ENCODE assay signal across 10 cellular contexts in the genomic region with DNA sequence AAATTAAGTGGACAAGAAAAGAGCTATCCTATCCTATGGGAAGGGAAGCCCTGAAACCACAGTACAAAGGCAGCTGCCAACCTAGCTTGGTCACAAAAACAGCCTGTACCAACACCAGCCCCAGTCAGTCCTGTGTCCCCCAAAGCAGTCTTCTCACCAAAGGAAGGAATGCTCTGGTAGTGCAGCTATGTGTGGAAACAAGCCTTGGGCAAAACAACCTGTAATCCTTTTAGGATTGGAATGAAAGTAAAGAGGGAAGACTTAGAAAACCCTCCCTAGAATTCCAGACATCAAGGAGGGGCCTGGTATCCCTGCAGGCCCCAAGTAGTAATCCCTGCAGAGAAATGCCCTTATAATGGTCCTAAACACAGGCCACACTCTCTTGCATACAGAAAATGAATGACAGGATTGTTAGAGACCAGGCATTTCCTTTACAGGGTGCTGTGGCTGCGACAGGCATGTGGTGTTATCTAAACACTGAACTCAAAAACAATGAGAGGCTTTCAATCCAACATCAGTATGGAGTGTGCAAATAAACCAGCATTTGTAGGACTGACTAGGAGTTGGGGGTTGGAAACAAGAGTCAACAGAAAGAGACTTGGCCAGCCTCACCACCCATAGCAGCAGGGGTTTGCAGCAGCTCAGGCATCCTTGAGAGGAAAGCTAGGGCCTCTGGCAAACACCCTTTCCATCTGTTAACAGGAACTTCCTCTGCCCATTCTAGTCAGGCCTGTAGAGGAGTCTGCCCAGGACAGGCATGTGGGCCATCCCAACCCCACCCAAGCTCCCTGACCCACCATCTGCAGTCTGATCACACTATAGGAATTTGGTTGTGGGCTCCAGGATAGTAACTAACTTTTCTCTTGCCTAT. TPM values are rescaled to one million over a fixed set of nuclear protein-coding genes. Genes with fewer than 3 reads are reported as not detected.
DNase-seq lines count a peak whose midpoint lies in the region; ATAC-seq and TF ChIP-seq lines count a peak whose summit lies in the region.
"Had no signal": no experiment of that assay in that cellular context is flagged by ENCODE, and none has a peak within 500 bp of the region (broad histone marks: within the 10 kb centered on the region; RNA-seq: fewer than 3 reads in every experiment).

No MANE protein-coding gene starts in this region.

- H3K27ac Mint-ChIP-seq in activated CD8-positive, alpha-beta T cell treated with anti-CD3 and anti-CD28 coated beads for 36 hours, result peak overlapping the region; percentile 57
- H3K27ac Mint-ChIP-seq in activated CD8-positive, alpha-beta T cell treated with anti-CD3 and anti-CD28 coated beads, Interleukin-2, amount 10 ng/mL, durations not matched to agents 7 days and 5 days, result no peak overlapping the region
- H3K27ac Mint-ChIP-seq in WTC11, result 0 out of 2 replicates have a peak overlapping the region, but pooled peaks have one; percentile 2
- no peak overlapping the region for H3K27ac Mint-ChIP-seq in glutamatergic neuron (ENCODE audit: unreplicated experiment)
- H3K27ac Mint-ChIP-seq: activated B cell treated with CpG ODN at 0.5 μM for 24 hours had no signal

- POLR2A ChIA-PET in activated CD8-positive, alpha-beta T cell treated with anti-CD3 and anti-CD28 coated beads for 36 hours (lab: Charles Lee), result interaction anchor here (0.8 to 1.4 kb wide), 3 partner anchors 14 to 137 kb away, joined by 3 to 4 read pairs (median 3); no protein-coding TSS in a partner anchor
- POLR2A ChIA-PET in activated CD8-positive, alpha-beta T cell treated with anti-CD3 and anti-CD28 coated beads, Interleukin-2, amount 10 ng/mL, durations not matched to agents 7 days and 5 days (lab: Charles Lee), result no interaction called here
- POLR2A ChIA-PET in WTC11 (lab: Charles Lee), result no interaction called here

- peaks cover 11% of the 10 kb centered on the region for H3K36me3 Mint-ChIP-seq in activated CD8-positive, alpha-beta T cell treated with anti-CD3 and anti-CD28 coated beads for 36 hours (ENCODE audit: low read depth)
- peaks cover 14% of the 10 kb centered on the region for H3K36me3 Mint-ChIP-seq in activated CD8-positive, alpha-beta T cell treated with anti-CD3 and anti-CD28 coated beads, Interleukin-2, amount 10 ng/mL, durations not matched to agents 7 days and 5 days (ENCODE audit: low read depth)
- H3K36me3 Mint-ChIP-seq in WTC11, result peaks cover 7% of the 10 kb centered on the region
- H3K36me3 Mint-ChIP-seq in glutamatergic neuron (ENCODE audit: unreplicated experiment), result no peaks in the 10 kb centered on the region

- H3K4me3 Mint-ChIP-seq in activated CD8-positive, alpha-beta T cell treated with anti-CD3 and anti-CD28 coated beads for 36 hours, result no peak overlapping the region
- no peak overlapping the region for H3K4me3 Mint-ChIP-seq in activated CD8-positive, alpha-beta T cell treated with anti-CD3 and anti-CD28 coated beads, Interleukin-2, amount 10 ng/mL, durations not matched to agents 7 days and 5 days
- H3K4me3 Mint-ChIP-seq in WTC11 (no peak overlapping the region), glutamatergic neuron (ENCODE audit: unreplicated experiment) (no peak overlapping the region)
- H3K4me3 Mint-ChIP-seq: activated B cell treated with CpG ODN at 0.5 μM for 24 hours had no signal

- no peaks in the 10 kb centered on the region for H3K27me3 Mint-ChIP-seq in activated CD8-positive, alpha-beta T cell treated with anti-CD3 and anti-CD28 coated beads for 36 hours
- no peaks in the 10 kb centered on the region for H3K27me3 Mint-ChIP-seq in activated CD8-positive, alpha-beta T cell treated with anti-CD3 and anti-CD28 coated beads, Interleukin-2, amount 10 ng/mL, durations not matched to agents 7 days and 5 days (ENCODE audit: low read depth)
- H3K27me3 Mint-ChIP-seq in WTC11 (ENCODE audit: low read depth) (no peaks in the 10 kb centered on the region), glutamatergic neuron (ENCODE audit: unreplicated experiment) (no peaks in the 10 kb centered on the region)
- H3K27me3 Mint-ChIP-seq: activated B cell treated with CpG ODN at 0.5 μM for 24 hours had no signal

- no peak for DNase-seq in activated CD8-positive, alpha-beta T cell treated with anti-CD3 and anti-CD28 coated beads for 36 hours
- no peak for DNase-seq in activated CD8-positive, alpha-beta T cell treated with anti-CD3 and anti-CD28 coated beads, Interleukin-2, amount 10 ng/mL, durations not matched to agents 7 days and 5 days
- no peak for DNase-seq in WTC11 (ENCODE audit: low spot score)
- DNase-seq in iPS-NIHi11 (ENCODE audit: low spot score), result peak; percentile 18
- peak in 43 of 49 donors; percentile 1 to 72 (median 23) for DNase-seq in substantia nigra (lab: John Stamatoyannopoulos, UW)
- DNase-seq in stimulated activated CD4-positive, alpha-beta T cell treated with anti-CD3 and anti-CD28 coated beads, Interleukin-4, amount 100 ng/mL, for 1 hour, result no peak
- no peak for DNase-seq in glutamatergic neuron
- DNase-seq: activated B cell treated with CpG ODN at 0.5 μM for 24 hours had no signal

- no peak for ATAC-seq in activated CD8-positive, alpha-beta T cell treated with anti-CD3 and anti-CD28 coated beads for 36 hours
- no peak for ATAC-seq in activated CD8-positive, alpha-beta T cell treated with anti-CD3 and anti-CD28 coated beads, Interleukin-2, amount 10 ng/mL, durations not matched to agents 7 days and 5 days
- ATAC-seq in WTC11 (peak; percentile 18), GM21529 (IDR thresholded peaks at IDR 0.05; ENCODE audit: unreplicated experiment) (no peak)

- H3K4me1 Mint-ChIP-seq in activated CD8-positive, alpha-beta T cell treated with anti-CD3 and anti-CD28 coated beads for 36 hours (ENCODE audit: low read depth), result peaks cover 23% of the 10 kb centered on the region
- peaks cover 12% of the 10 kb centered on the region for H3K4me1 Mint-ChIP-seq in activated CD8-positive, alpha-beta T cell treated with anti-CD3 and anti-CD28 coated beads, Interleukin-2, amount 10 ng/mL, durations not matched to agents 7 days and 5 days (ENCODE audit: low read depth)
- peaks cover 28% of the 10 kb centered on the region for H3K4me1 Mint-ChIP-seq in WTC11
- H3K4me1 Mint-ChIP-seq in glutamatergic neuron (ENCODE audit: low read depth, unreplicated experiment), result no peaks in the 10 kb centered on the region
- H3K4me1 Mint-ChIP-seq: activated B cell treated with CpG ODN at 0.5 μM for 24 hours had no signal

- CTCF ChIA-PET in activated CD8-positive, alpha-beta T cell treated with anti-CD3 and anti-CD28 coated beads for 36 hours (lab: Charles Lee), result interaction anchor here (1.2 to 4.3 kb wide), 6 partner anchors 14 to 231 kb away, joined by 3 to 31 read pairs (median 10); no protein-coding TSS in a partner anchor
- CTCF ChIA-PET in activated CD8-positive, alpha-beta T cell treated with anti-CD3 and anti-CD28 coated beads, Interleukin-2, amount 10 ng/mL, durations not matched to agents 7 days and 5 days (lab: Charles Lee), result interaction anchor here (1.2 to 3.3 kb wide), 4 partner anchors 13 to 231 kb away, joined by 4 to 18 read pairs (median 7); no protein-coding TSS in a partner anchor
- CTCF ChIA-PET in WTC11 (lab: Charles Lee), result interaction anchor here (0.7 to 2.1 kb wide), 5 partner anchors 13 to 230 kb away, joined by 3 to 6 read pairs (median 5); no protein-coding TSS in a partner anchor

- intact Hi-C loops in activated CD8-positive, alpha-beta T cell treated with anti-CD3 and anti-CD28 coated beads for 36 hours (cut with micrococcal nuclease), result loop anchor here (5.0 kb wide), 1 partner anchor 181 kb away; no protein-coding TSS in a partner anchor

- no peak for TF ChIP-seq CTCF in activated CD8-positive, alpha-beta T cell treated with anti-CD3 and anti-CD28 coated beads for 36 hours (IDR thresholded peaks at IDR 0.05)
- TF ChIP-seq CTCF in WTC11 (IDR thresholded peaks at IDR 0.05) (no peak), glutamatergic neuron (IDR thresholded peaks at IDR 0.05; ENCODE audit: partially characterized antibody, unreplicated experiment) (no peak)

- H3K9me3 Mint-ChIP-seq in activated CD8-positive, alpha-beta T cell treated with anti-CD3 and anti-CD28 coated beads for 36 hours, result no peaks in the 10 kb centered on the region
- no peaks in the 10 kb centered on the region for H3K9me3 Mint-ChIP-seq in activated CD8-positive, alpha-beta T cell treated with anti-CD3 and anti-CD28 coated beads, Interleukin-2, amount 10 ng/mL, durations not matched to agents 7 days and 5 days (ENCODE audit: insufficient read depth)
- H3K9me3 Mint-ChIP-seq in WTC11 (no peaks in the 10 kb centered on the region), glutamatergic neuron (ENCODE audit: unreplicated experiment) (no peaks in the 10 kb centered on the region)
- H3K9me3 Mint-ChIP-seq: activated B cell treated with CpG ODN at 0.5 μM for 24 hours had no signal

- H3K27ac ChIP-seq in substantia nigra (ENCODE audit: low read depth, low read length, poor library complexity, severe bottlenecking), result peak overlapping the region; percentile 47
- H3K27ac ChIP-seq: C4-2B had no signal

TF ChIP-seq in WTC11, 78 proteins besides CTCF, POLR2A, EP300 and RAD21 (continues in another document):
- TF ChIP-seq, protein P1, sequence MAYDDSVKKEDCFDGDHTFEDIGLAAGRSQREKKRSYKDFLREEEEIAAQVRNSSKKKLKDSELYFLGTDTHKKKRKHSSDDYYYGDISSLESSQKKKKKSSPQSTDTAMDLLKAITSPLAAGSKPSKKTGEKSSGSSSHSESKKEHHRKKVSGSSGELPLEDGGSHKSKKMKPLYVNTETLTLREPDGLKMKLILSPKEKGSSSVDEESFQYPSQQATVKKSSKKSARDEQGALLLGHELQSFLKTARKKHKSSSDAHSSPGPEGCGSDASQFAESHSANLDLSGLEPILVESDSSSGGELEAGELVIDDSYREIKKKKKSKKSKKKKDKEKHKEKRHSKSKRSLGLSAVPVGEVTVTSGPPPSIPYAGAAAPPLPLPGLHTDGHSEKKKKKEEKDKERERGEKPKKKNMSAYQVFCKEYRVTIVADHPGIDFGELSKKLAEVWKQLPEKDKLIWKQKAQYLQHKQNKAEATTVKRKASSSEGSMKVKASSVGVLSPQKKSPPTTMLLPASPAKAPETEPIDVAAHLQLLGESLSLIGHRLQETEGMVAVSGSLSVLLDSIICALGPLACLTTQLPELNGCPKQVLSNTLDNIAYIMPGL (CRISPR knock-in tag; IDR thresholded peaks at IDR 0.05), result no peak
- TF ChIP-seq FOXK1 (CRISPR knock-in tag; IDR thresholded peaks at IDR 0.05) (no peak), MXD4 (CRISPR knock-in tag; IDR thresholded peaks at IDR 0.05; ENCODE audit: borderline replicate concordance) (no peak), JAZF1 (CRISPR knock-in tag; IDR thresholded peaks at IDR 0.05) (no peak)

RNA-seq across cellular contexts. Expression of a gene that starts 59.1 kb away (rescaled TPM):
- 10 to 100 TPM; 34.3 to 36.5 TPM for total RNA-seq in activated CD8-positive, alpha-beta T cell treated with anti-CD3 and anti-CD28 coated beads for 36 hours
- 10 to 100 TPM; 38.4 to 41.2 TPM for total RNA-seq in activated CD8-positive, alpha-beta T cell treated with anti-CD3 and anti-CD28 coated beads, Interleukin-2, amount 10 ng/mL, durations not matched to agents 7 days and 5 days
- 28.9 to 30.3 TPM (median 29.1 TPM) in 3 replicates for total RNA-seq in WTC11 (2021)
- total RNA-seq in glutamatergic neuron (ENCODE audit: unreplicated experiment), result 56.6 TPM

Comparison
In these comparisons a context has a peak if more than half of its experiments do, and no peak if none do; other contexts are left out.
1. H3K27ac Mint-ChIP-seq: peak in activated CD8-positive, alpha-beta T cell treated with anti-CD3 and anti-CD28 coated beads for 36 hours (single experiment) and WTC11 (single experiment); none in activated CD8-positive, alpha-beta T cell treated with anti-CD3 and anti-CD28 coated beads, Interleukin-2, amount 10 ng/mL, durations not matched to agents 7 days and 5 days (single experiment) and glutamatergic neuron (single experiment).
2. DNase-seq: peak in iPS-NIHi11 (single experiment) and substantia nigra (43 of 49); none in activated CD8-positive, alpha-beta T cell treated with anti-CD3 and anti-CD28 coated beads for 36 hours (single experiment), activated CD8-positive, alpha-beta T cell treated with anti-CD3 and anti-CD28 coated beads, Interleukin-2, amount 10 ng/mL, durations not matched to agents 7 days and 5 days (single experiment), WTC11 (single experiment), stimulated activated CD4-positive, alpha-beta T cell treated with anti-CD3 and anti-CD28 coated beads, Interleukin-4, amount 100 ng/mL, for 1 hour (single experiment) and glutamatergic neuron (single experiment).